Comparison of ENCODE assay signal across 8 cellular contexts in genomic region chr6:37102299-37103168, GRCh38.
A peak's percentile ranks its signal among the peaks of the same experiment; 100 is the strongest.
DNase-seq lines count a peak whose midpoint lies in the region; ATAC-seq, FAIRE-seq and TF ChIP-seq lines count a peak whose summit lies in the region.

No MANE protein-coding gene starts in this region.

- H3K36me3 ChIP-seq in DND-41 (ENCODE audit: insufficient read depth, low read length) (no peaks in the 10 kb centered on the region), MG63 (no peaks in the 10 kb centered on the region), SJCRH30 (no peaks in the 10 kb centered on the region), neuron (ENCODE audit: insufficient read depth, low read length) (no peaks in the 10 kb centered on the region), stomach smooth muscle (ENCODE audit: control insufficient read depth in 2 of 2, insufficient read depth in 2 of 2, low read length in 2 of 2) (no peaks in the 10 kb centered on the region)

- FAIRE-seq in frontal cortex (lab: Jason Lieb, UNC): no peak

- H3K9me3 ChIP-seq in DND-41 (ENCODE audit: insufficient read depth, low read length, severe bottlenecking): no peaks in the 10 kb centered on the region
- H3K9me3 ChIP-seq in MG63: no peaks in the 10 kb centered on the region
- no peaks in the 10 kb centered on the region for H3K9me3 ChIP-seq in SJCRH30 (replicated peaks)
- H3K9me3 ChIP-seq in neuron (ENCODE audit: low read length): no peaks in the 10 kb centered on the region
- H3K9me3 ChIP-seq in stomach smooth muscle (ENCODE audit: control insufficient read depth in 2 of 2, low read length in 2 of 2): no peaks in the 10 kb centered on the region

- H3K9ac ChIP-seq in DND-41 (ENCODE audit: low read depth, low read length) (peak overlapping the region; percentile 49), stomach smooth muscle (ENCODE audit: low read length in 2 of 2) (peak overlapping the region; percentile 70 to 73)

- H3K4me3 ChIP-seq in DND-41 (ENCODE audit: low read depth in 1 of 2, low read length in 2 of 2) (peak overlapping the region; percentile 7 to 58; a peak in 3 of 4 replicates), MG63 (peak overlapping the region; percentile 34), SJCRH30 (peak overlapping the region; percentile 42), neuron (ENCODE audit: low read length) (peak overlapping the region; percentile 35), stomach smooth muscle (ENCODE audit: low read length in 2 of 2) (peak overlapping the region; percentile 49 to 67)

- DNase-seq in DND-41 (peak; percentile 88), GOT3 (lab: John Stamatoyannopoulos, UW) (peak; percentile 65), MG63 (peak; percentile 87), SJCRH30 (peak; percentile 93 to 94), frontal cortex (ENCODE audit: low spot score in 2 of 2) (peak; percentile 84)
- DNase-seq in activated naive CD4-positive, alpha-beta T cell treated with Interleukin-2 at 50 U/mL for 16 hours: peak; percentile 74

- H2AFZ ChIP-seq in DND-41 (ENCODE audit: low read depth, low read length) (peak overlapping the region; percentile 81), neuron (ENCODE audit: low read depth, low read length) (no peak overlapping the region)

- H3K79me2 ChIP-seq in DND-41 (ENCODE audit: insufficient read depth, low read length): no peaks in the 10 kb centered on the region

- TF ChIP-seq CTCF in DND-41 (IDR thresholded peaks at IDR 0.05; ENCODE audit: borderline replicate concordance, extremely low read depth, low read length, poor library complexity, severe bottlenecking): peak; percentile 4

- H3K27ac ChIP-seq in DND-41 (ENCODE audit: low read length) (peak overlapping the region; percentile 64), SJCRH30 (peak overlapping the region; percentile 42), stomach smooth muscle (ENCODE audit: low read length) (peak overlapping the region; percentile 86)

- ATAC-seq in DND-41 (ENCODE audit: insufficient read depth, low read depth): peak; percentile 92

- H3K4me2 ChIP-seq in DND-41 (ENCODE audit: insufficient read depth, low read length): peak overlapping the region; percentile 88

- H3K4me1 ChIP-seq in DND-41 (ENCODE audit: insufficient read depth, low read length) (peaks cover 33% of the 10 kb centered on the region), SJCRH30 (peaks cover 32% of the 10 kb centered on the region), neuron (ENCODE audit: insufficient read depth, low read length) (peaks cover 41% of the 10 kb centered on the region), stomach smooth muscle (ENCODE audit: control insufficient read depth, insufficient read depth, low read length) (peaks cover 18% of the 10 kb centered on the region)

- H3K27me3 ChIP-seq in DND-41 (ENCODE audit: insufficient read depth, low read length, poor library complexity): no peaks in the 10 kb centered on the region
- no peaks in the 10 kb centered on the region for H3K27me3 ChIP-seq in MG63
- H3K27me3 ChIP-seq in SJCRH30: no peaks in the 10 kb centered on the region
- H3K27me3 ChIP-seq in neuron (ENCODE audit: insufficient read depth, low read length): no peaks in the 10 kb centered on the region
- no peaks in the 10 kb centered on the region for H3K27me3 ChIP-seq in stomach smooth muscle (ENCODE audit: control insufficient read depth in 1 of 2, insufficient read depth in 2 of 2, low read length in 2 of 2)

- H4K20me1 ChIP-seq in DND-41 (ENCODE audit: insufficient read depth, low read length): no peaks in the 10 kb centered on the region

Comparison
In these comparisons a context has a peak if more than half of its experiments do, and no peak if none do; other contexts are left out.
1. Peak in every context shown above with its lines: DNase-seq, ATAC-seq, H3K4me3 ChIP-seq and H3K27ac ChIP-seq.